Comparison of ENCODE assay signal across 8 cellular contexts in the genomic region with DNA sequence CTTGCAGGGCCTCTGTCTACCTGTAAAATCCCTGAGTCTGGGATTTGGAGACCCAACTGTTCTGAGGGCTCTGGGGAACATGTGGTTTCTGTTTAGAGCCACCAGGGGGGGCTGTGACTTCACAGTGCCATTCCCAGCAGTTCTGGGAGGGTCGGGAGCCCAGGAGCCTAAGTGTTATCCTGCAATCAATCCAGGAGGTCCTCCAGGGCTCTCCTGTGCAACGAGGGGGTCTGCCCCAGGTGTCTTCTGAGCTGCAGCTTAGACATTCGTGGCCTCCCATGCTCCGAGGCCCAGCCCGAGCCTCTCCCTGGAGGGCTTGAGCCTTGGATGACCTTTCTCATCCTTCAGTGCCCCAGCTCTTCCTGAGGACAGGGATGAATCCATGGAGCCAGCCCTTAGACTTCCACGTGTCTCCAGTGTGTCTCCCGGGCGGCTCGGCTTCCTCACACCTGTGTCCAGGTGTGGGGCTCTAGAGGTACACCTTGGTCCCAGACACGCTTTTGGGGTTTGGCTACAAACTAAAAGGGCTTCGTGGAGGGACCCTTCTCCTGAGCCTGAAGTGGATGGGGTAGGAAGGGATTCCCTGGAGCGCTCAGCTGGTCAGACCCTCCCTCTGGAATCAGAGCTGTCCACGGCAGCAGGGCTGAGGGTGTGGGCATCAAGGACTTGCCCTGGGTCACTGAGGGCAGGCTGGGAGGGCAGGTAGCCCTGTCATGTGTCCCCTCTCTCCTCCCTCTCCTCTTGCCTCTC. TPM values are rescaled to one million over a fixed set of nuclear protein-coding genes. Genes with fewer than 3 reads are reported as not detected.
DNase-seq lines count a peak whose midpoint lies in the region; ATAC-seq, FAIRE-seq and TF ChIP-seq lines count a peak whose summit lies in the region.

No MANE protein-coding gene starts in this region.

- WGBS in H1 (ENCODE audit: extremely low coverage in 1 of 2, insufficient coverage in 1 of 2, insufficient read length in 1 of 2, insufficient replicate concordance in 2 of 2, low coverage in 1 of 2, low lambda C conversion rate in 2 of 2, missing lambda C conversion rate in 1 of 2), 2 experiments, result 74% methylated on average over 13 of the region's 13 CpGs; no CpG with 5 or more reads in 1 of the 2 experiments

- H4K5ac ChIP-seq in H1 (ENCODE audit: insufficient read length, low read depth, low read length), result no peak overlapping the region

- H3K18ac ChIP-seq in H1 (ENCODE audit: extremely low read depth, low read length), result no peak overlapping the region

- no peak overlapping the region for H2AK5ac ChIP-seq in H1 (ENCODE audit: low read depth, low read length)

- H2BK12ac ChIP-seq in H1 (ENCODE audit: low read depth, low read length), result no peak overlapping the region

- H3K4me1 Mint-ChIP-seq in type B pancreatic cell (ENCODE audit: unreplicated experiment), result peaks cover 18% of the 10 kb centered on the region

- TF ChIP-seq CTCF in H1 (IDR thresholded peaks at IDR 0.05; ENCODE audit: control extremely low read depth in 1 of 3, insufficient read depth in 1 of 3, low read depth in 1 of 3, low read length in 3 of 3), result peak; percentile 68 to 91 (median 88)
- TF ChIP-seq CTCF in type B pancreatic cell (conservative IDR thresholded peaks at IDR 0.05), result peak; percentile 90

- peak; percentile 92 for FAIRE-seq in H1 (lab: Jason Lieb, UNC)

- H2BK120ac ChIP-seq in H1 (replicated peaks; ENCODE audit: low read depth, low read length), result no peak overlapping the region

- no peaks in the 10 kb centered on the region for H3K9me3 Mint-ChIP-seq in type B pancreatic cell

- TF ChIP-seq EP300 in H1 (IDR thresholded peaks at IDR 0.05; ENCODE audit: borderline replicate concordance in 1 of 2, low read depth in 2 of 2, low read length in 2 of 2), result no peak

- no peak overlapping the region for H3K4me3 Mint-ChIP-seq in type B pancreatic cell

- TF ChIP-seq RAD21 in H1 (IDR thresholded peaks at IDR 0.05 in 1 of 2, conservative IDR thresholded peaks at IDR 0.05 in 1 of 2; ENCODE audit: low read depth in 2 of 2, low read length in 2 of 2), result peak; percentile 89 to 93

- H3K56ac ChIP-seq in H1 (replicated peaks; ENCODE audit: insufficient read length, low read depth, low read length), result no peak overlapping the region

- H3K14ac ChIP-seq in H1 (ENCODE audit: insufficient read length), result no peak overlapping the region

- H2BK20ac ChIP-seq in H1 (ENCODE audit: low read length), result no peak overlapping the region

- POLR2A ChIA-PET in H1 (lab: Charles Lee; ENCODE audit: partially characterized antibody), result interaction anchor here (1.0 to 1.7 kb wide), 4 partner anchors 10 to 39 kb away, joined by 3 read pairs; no protein-coding TSS in a partner anchor

- no peak overlapping the region for H3K23ac ChIP-seq in H1 (ENCODE audit: insufficient read length)

- H4K8ac ChIP-seq in H1 (ENCODE audit: extremely low read depth, insufficient read depth, low read length), result no peak overlapping the region

- peaks cover 0 to 3% of the 10 kb centered on the region in 2 experiments for H4K20me1 ChIP-seq in H1 (replicated peaks in 1 of 2; ENCODE audit: control insufficient read depth in 1 of 2, insufficient read depth in 2 of 2, low read length in 2 of 2)

- no peaks in the 10 kb centered on the region for H3K23me2 ChIP-seq in H1 (ENCODE audit: low read depth, low read length)

- DNase-seq in NCI-H345 (lab: John Stamatoyannopoulos, UW), result peak; percentile 8
- no peak for DNase-seq in NCI-H345 treated with DMSO at 0.1 percent for 48 hours (lab: John Stamatoyannopoulos, UW; ENCODE audit: unreplicated experiment)
- DNase-seq in HuH-7.5 (ENCODE audit: low spot score), result peak; percentile 71
- DNase-seq in SK-N-DZ (ENCODE audit: low spot score), result peak; percentile 43
- DNase-seq in H1 (ENCODE audit: low read depth in 1 of 2, low spot score in 2 of 2), result peak in 1 of 2 experiments; percentile 72
- DNase-seq in lung microvascular endothelial cell (ENCODE audit: low read depth in 2 of 2), result peak; percentile 62 to 76
- no peak for DNase-seq in type B pancreatic cell (ENCODE audit: extremely low spot score, unreplicated experiment)

- no peaks in the 10 kb centered on the region for H3K9me3 ChIP-seq in H1 (ENCODE audit: insufficient read depth in 2 of 2, low read depth in 1 of 2, low read length in 1 of 2)

- H2AFZ ChIP-seq in H1 (ENCODE audit: low read length), result no peak overlapping the region

- ATAC-seq in HG02642 (IDR thresholded peaks at IDR 0.05; ENCODE audit: poor library complexity, unreplicated experiment), result no peak

- H3K27me3 ChIP-seq in H1 (replicated peaks in 1 of 4; ENCODE audit: control insufficient read depth in 3 of 4, extremely low read depth in 1 of 4, insufficient read depth in 3 of 4, low read length in 3 of 4), result no peaks in the 10 kb centered on the region

- no peak overlapping the region for H3K4ac ChIP-seq in H1 (replicated peaks; ENCODE audit: insufficient read length, low read depth, low read length)

- TF ChIP-seq POLR2A in H1 (IDR thresholded peaks at IDR 0.05; ENCODE audit: control extremely low read depth in 1 of 2, low read depth in 2 of 2, low read length in 2 of 2), result no peak

- H3K27me3 Mint-ChIP-seq in type B pancreatic cell, result no peaks in the 10 kb centered on the region

- H3K79me1 ChIP-seq in H1 (ENCODE audit: low read depth, low read length), result peaks cover 2% of the 10 kb centered on the region; the same call in 1 of the 2 replicates

- CTCF ChIA-PET in H1 (lab: Charles Lee; ENCODE audit: partially characterized antibody), result interaction anchor here (0.7 to 10.2 kb wide), 25 partner anchors 10 to 308 kb away, joined by 3 to 104 read pairs (median 4); partner anchors contain the start of gene MGLL

- H3K36me3 ChIP-seq in H1 (ENCODE audit: control insufficient read depth in 2 of 4, insufficient read depth in 4 of 4, low read length in 3 of 4), result no peaks in the 10 kb centered on the region

- H3K9ac ChIP-seq in H1 (replicated peaks in 1 of 4; ENCODE audit: extremely low read depth in 1 of 4, low read depth in 3 of 4, low read length in 3 of 4), result no peak overlapping the region

- H4K91ac ChIP-seq in H1 (replicated peaks; ENCODE audit: insufficient read length, low read length), result no peak overlapping the region

- no peak overlapping the region; the same call in 1 of the 2 replicates for H2BK5ac ChIP-seq in H1 (ENCODE audit: low read depth, low read length)

- H3K4me1 ChIP-seq in H1 (replicated peaks in 1 of 4; ENCODE audit: control insufficient read depth in 3 of 4, insufficient read depth in 4 of 4, low read length in 3 of 4), result no peaks in the 10 kb centered on the region

- no peak overlapping the region for H3K4me3 ChIP-seq in H1 (ENCODE audit: extremely low read depth in 1 of 4, insufficient read depth in 2 of 4, low read depth in 3 of 4, low read length in 4 of 4)

- H3K27ac ChIP-seq in H1 (ENCODE audit: low read depth, low read length), result no peak overlapping the region

- H3K27ac Mint-ChIP-seq in type B pancreatic cell, result no peak overlapping the region

- no peak overlapping the region for H3K4me2 ChIP-seq in H1 (ENCODE audit: insufficient read depth in 1 of 2, low read depth in 2 of 2, low read length in 2 of 2)

- H3K79me2 ChIP-seq in H1 (ENCODE audit: control insufficient read depth in 1 of 2, insufficient read depth in 2 of 2, low read length in 2 of 2), result no peaks in the 10 kb centered on the region

- no peak overlapping the region for H2BK15ac ChIP-seq in H1 (ENCODE audit: low read length)

- no peaks in the 10 kb centered on the region for H3K36me3 Mint-ChIP-seq in type B pancreatic cell

RNA-seq across cellular contexts. Expression of gene ABTB1, which starts 20.3 kb away (rescaled TPM):
- 0.16 and 0.42 TPM in 2 replicates for polyA plus RNA-seq in SK-N-DZ (2014; cell fraction: cytosol; rRNA removed)
- polyA plus RNA-seq in SK-N-DZ (2014; cell fraction: nucleus; rRNA removed), result 5.8 and 20.0 TPM in 2 replicates
- total RNA-seq in H1 (2021; fragmentation: NEBNext Ultra II Directional; extraction: Animal tissue kit (Norgen Biotek cat#: 25700)), result 7.0 and 9.4 TPM in 2 replicates
- polyA plus RNA-seq in H1 (2011; rRNA removed), result 7.1 and 12.8 TPM in 2 replicates
- 11.4 TPM for polyA plus RNA-seq in H1 (2011; cell fraction: cytosol; rRNA removed)
- 56.1 TPM for polyA plus RNA-seq in H1 (2011; cell fraction: nucleus; rRNA removed)
- polyA plus RNA-seq in H1 (2012, experiment 1 of 2), result 4.9 to 6.9 TPM (median 6.6 TPM) in 4 replicates
- polyA plus RNA-seq in H1 (2012, experiment 2 of 2), result 4.4 TPM
- 3.8 TPM for polyA plus RNA-seq in H1 (2013, experiment 1 of 2)
- polyA plus RNA-seq in H1 (2013, experiment 2 of 2), result 4.3 TPM
- polyA minus RNA-seq in H1 (2011; rRNA and poly(A)+ RNA removed), result 6.0 and 7.2 TPM in 2 replicates
- 5.5 TPM for polyA minus RNA-seq in H1 (2011; cell fraction: cytosol; rRNA and poly(A)+ RNA removed)
- 14.8 TPM for polyA minus RNA-seq in H1 (2011; cell fraction: nucleus; rRNA and poly(A)+ RNA removed)
- total RNA-seq in lung microvascular endothelial cell (5.7 and 8.5 TPM in 2 replicates), type B pancreatic cell (ENCODE audit: low replicate concordance) (11.6 and 17.8 TPM in 2 replicates)

RNA-seq across cellular contexts. Expression of gene PODXL2, which starts 23.4 kb away (rescaled TPM):
- polyA plus RNA-seq in SK-N-DZ (2014; cell fraction: cytosol; rRNA removed), result 208 and 215 TPM in 2 replicates
- 250 and 257 TPM in 2 replicates for polyA plus RNA-seq in SK-N-DZ (2014; cell fraction: nucleus; rRNA removed)
- 31.4 and 31.6 TPM in 2 replicates for total RNA-seq in H1 (2021; fragmentation: NEBNext Ultra II Directional; extraction: Animal tissue kit (Norgen Biotek cat#: 25700))
- 27.6 and 32.3 TPM in 2 replicates for polyA plus RNA-seq in H1 (2011; rRNA removed)
- polyA plus RNA-seq in H1 (2011; cell fraction: cytosol; rRNA removed), result 31.9 TPM
- 34.9 TPM for polyA plus RNA-seq in H1 (2011; cell fraction: nucleus; rRNA removed)
- polyA plus RNA-seq in H1 (2012, experiment 1 of 2), result 18.1 to 34.6 TPM (median 28.5 TPM) in 4 replicates
- 24.7 TPM for polyA plus RNA-seq in H1 (2012, experiment 2 of 2)
- 45.7 TPM for polyA plus RNA-seq in H1 (2013, experiment 1 of 2)
- polyA plus RNA-seq in H1 (2013, experiment 2 of 2), result 44.4 TPM
- 12.9 and 17.4 TPM in 2 replicates for polyA minus RNA-seq in H1 (2011; rRNA and poly(A)+ RNA removed)
- 14.2 TPM for polyA minus RNA-seq in H1 (2011; cell fraction: cytosol; rRNA and poly(A)+ RNA removed)
- polyA minus RNA-seq in H1 (2011; cell fraction: nucleus; rRNA and poly(A)+ RNA removed), result 13.5 TPM
- 0.60 and 1.3 TPM in 2 replicates for total RNA-seq in lung microvascular endothelial cell
- 24.8 and 48.9 TPM in 2 replicates for total RNA-seq in type B pancreatic cell (ENCODE audit: low replicate concordance)

RNA-seq across cellular contexts. Expression of gene MCM2, which starts 54.2 kb away (rescaled TPM):
- 328 and 365 TPM in 2 replicates for polyA plus RNA-seq in SK-N-DZ (2014; cell fraction: cytosol; rRNA removed)
- polyA plus RNA-seq in SK-N-DZ (2014; cell fraction: nucleus; rRNA removed), result 248 and 305 TPM in 2 replicates
- total RNA-seq in H1 (2021; fragmentation: NEBNext Ultra II Directional; extraction: Animal tissue kit (Norgen Biotek cat#: 25700)), result 147 and 152 TPM in 2 replicates
- polyA plus RNA-seq in H1 (2011; rRNA removed), result 198 and 219 TPM in 2 replicates
- 192 TPM for polyA plus RNA-seq in H1 (2011; cell fraction: cytosol; rRNA removed)
- polyA plus RNA-seq in H1 (2011; cell fraction: nucleus; rRNA removed), result 281 TPM
- polyA plus RNA-seq in H1 (2012, experiment 1 of 2), result 113 to 163 TPM (median 157 TPM) in 4 replicates
- 121 TPM for polyA plus RNA-seq in H1 (2012, experiment 2 of 2)
- 66.3 TPM for polyA plus RNA-seq in H1 (2013, experiment 1 of 2)
- 61.3 TPM for polyA plus RNA-seq in H1 (2013, experiment 2 of 2)
- 251 and 304 TPM in 2 replicates for polyA minus RNA-seq in H1 (2011; rRNA and poly(A)+ RNA removed)
- 156 TPM for polyA minus RNA-seq in H1 (2011; cell fraction: cytosol; rRNA and poly(A)+ RNA removed)
- polyA minus RNA-seq in H1 (2011; cell fraction: nucleus; rRNA and poly(A)+ RNA removed), result 124 TPM
- total RNA-seq in lung microvascular endothelial cell (10.5 and 32.3 TPM in 2 replicates), type B pancreatic cell (ENCODE audit: low replicate concordance) (51.9 and 118 TPM in 2 replicates)

Comparison
In these comparisons a context has a peak if more than half of its experiments do, and no peak if none do; other contexts are left out.
1. DNase-seq: peak in NCI-H345 (single experiment), HuH-7.5 (single experiment), SK-N-DZ (single experiment) and lung microvascular endothelial cell (2 of 2); none in NCI-H345 treated with DMSO at 0.1 percent for 48 hours (single experiment) and type B pancreatic cell (single experiment).
2. RNA of gene PODXL2, which starts 23.4 kb away (total RNA-seq): 24.8 to 48.9 TPM in type B pancreatic cell and 31.4 to 31.6 TPM in H1; 0.60 to 1.3 TPM in lung microvascular endothelial cell; every median in the first group is over 10 times any median in the second.